ENCODE assay signal across 19 cellular contexts in genomic region chr19:2142173-2142829, GRCh38. TPM values are rescaled to one million over a fixed set of nuclear protein-coding genes. Genes with fewer than 3 reads are reported as not detected.
A peak's percentile ranks its signal among the peaks of the same experiment; 100 is the strongest.
DNase-seq lines count a peak whose midpoint lies in the region; ATAC-seq, FAIRE-seq and TF ChIP-seq lines count a peak whose summit lies in the region.
"Had no signal": no experiment of that assay in that cellular context is flagged by ENCODE, and none has a peak within 500 bp of the region (broad histone marks: within the 10 kb centered on the region; RNA-seq: fewer than 3 reads in every experiment).

No MANE protein-coding gene starts in this region.

- no peak overlapping the region for H2AFZ ChIP-seq in H1 (ENCODE audit: low read length)
- no peak overlapping the region for H2AFZ ChIP-seq in neuronal stem cell (ENCODE audit: low read length)

- WGBS in H1 (ENCODE audit: extremely low coverage in 1 of 2, insufficient coverage in 1 of 2, insufficient read length in 1 of 2, insufficient replicate concordance in 2 of 2, low coverage in 1 of 2, low lambda C conversion rate in 2 of 2, missing lambda C conversion rate in 1 of 2), 2 experiments = 96% methylated on average over 14 of the region's 15 CpGs; no CpG with 5 or more reads in 1 of the 2 experiments
- no CpG with 5 or more reads among the region's 15 CpGs for whole genome bisulfite sequencing in neuronal stem cell (ENCODE audit: extremely low coverage in 2 of 2, insufficient read length in 2 of 2, insufficient replicate concordance in 1 of 2), 2 donors
- 92 to 95% methylated on average over 13 to 14 of the region's 15 CpGs for WGBS in esophagus squamous epithelium, 2 donors

- no peak for FAIRE-seq in H1 (lab: Jason Lieb, UNC)
- FAIRE-seq: A549 had no signal

- H2BK5ac ChIP-seq in H1 (ENCODE audit: low read depth, low read length) = no peak overlapping the region
- no peak overlapping the region for H2BK5ac ChIP-seq in neuronal stem cell (ENCODE audit: low read length)

- ATAC-seq in Right ventricle myocardium inferior (no peak), left cardiac atrium (no peak)
- ATAC-seq: A549 had no signal

- H3K14ac ChIP-seq in H1 (ENCODE audit: insufficient read length) (no peak overlapping the region), neuronal stem cell (ENCODE audit: low read length) (peak overlapping the region; percentile 4)

- H2AK5ac ChIP-seq in H1 (ENCODE audit: low read depth, low read length) = no peak overlapping the region
- H2AK5ac ChIP-seq in neuronal stem cell (ENCODE audit: low read depth, low read length) = no peak overlapping the region

- no peak overlapping the region for H3K56ac ChIP-seq in H1 (replicated peaks; ENCODE audit: insufficient read length, low read depth, low read length)

- H4K20me1 ChIP-seq in H1 (replicated peaks in 1 of 2; ENCODE audit: control insufficient read depth in 1 of 2, insufficient read depth in 2 of 2, low read length in 2 of 2) = peaks cover 33 to 40% of the 10 kb centered on the region in 2 experiments

- H3K4me3 ChIP-seq in H1 (ENCODE audit: extremely low read depth in 1 of 4, insufficient read depth in 2 of 4, low read depth in 3 of 4, low read length in 4 of 4) (no peak overlapping the region), neuronal stem cell (ENCODE audit: low read length in 2 of 2) (no peak overlapping the region), esophagus squamous epithelium (no peak overlapping the region)
- H3K4me3 ChIP-seq: A549, BLaER1 had no signal

- H3K79me1 ChIP-seq in H1 (ENCODE audit: low read depth, low read length) (peaks cover 6% of the 10 kb centered on the region), neuronal stem cell (ENCODE audit: low read depth, low read length) (peaks cover 25% of the 10 kb centered on the region)

- no peak overlapping the region for H3K27ac ChIP-seq in H1 (ENCODE audit: low read depth, low read length)
- no peak overlapping the region for H3K27ac ChIP-seq in neuronal stem cell (replicated peaks; ENCODE audit: low read length)
- H3K27ac ChIP-seq in esophagus squamous epithelium = no peak overlapping the region
- H3K27ac ChIP-seq: 22Rv1, A549, BLaER1, HL-60 had no signal

- H2BK15ac ChIP-seq in H1 (ENCODE audit: low read length) (no peak overlapping the region), neuronal stem cell (ENCODE audit: low read length) (no peak overlapping the region)

- H3K23ac ChIP-seq in H1 (ENCODE audit: insufficient read length) = no peak overlapping the region
- H3K23ac ChIP-seq in neuronal stem cell (ENCODE audit: low read depth, low read length, poor library complexity) = no peak overlapping the region

- H3K4ac ChIP-seq in H1 (replicated peaks; ENCODE audit: insufficient read length, low read depth, low read length) (no peak overlapping the region), neuronal stem cell (ENCODE audit: low read length) (no peak overlapping the region)

- H4K5ac ChIP-seq in H1 (ENCODE audit: insufficient read length, low read depth, low read length) = no peak overlapping the region

- H4K91ac ChIP-seq in H1 (replicated peaks; ENCODE audit: insufficient read length, low read length) (no peak overlapping the region), neuronal stem cell (ENCODE audit: low read depth, low read length, poor library complexity) (no peak overlapping the region)

- H4K8ac ChIP-seq in H1 (ENCODE audit: extremely low read depth, insufficient read depth, low read length) (no peak overlapping the region), neuronal stem cell (ENCODE audit: low read depth, low read length) (no peak overlapping the region)

- TF ChIP-seq EP300 in H1 (IDR thresholded peaks at IDR 0.05; ENCODE audit: borderline replicate concordance in 1 of 2, low read depth in 2 of 2, low read length in 2 of 2) = no peak

- no peak for TF ChIP-seq RAD21 in H1 (IDR thresholded peaks at IDR 0.05 in 1 of 2, conservative IDR thresholded peaks at IDR 0.05 in 1 of 2; ENCODE audit: low read depth in 2 of 2, low read length in 2 of 2)

- peaks cover 0 to 2% (median 0%) of the 10 kb centered on the region in 4 experiments; a peak in 1 of 7 replicates for H3K4me1 ChIP-seq in H1 (replicated peaks in 1 of 4; ENCODE audit: control insufficient read depth in 3 of 4, insufficient read depth in 4 of 4, low read length in 3 of 4)
- peaks cover 2 to 7% of the 10 kb centered on the region in 2 donors for H3K4me1 ChIP-seq in neuronal stem cell (ENCODE audit: control insufficient read depth in 2 of 2, insufficient read depth in 1 of 2, low read depth in 1 of 2, low read length in 2 of 2)
- H3K4me1 ChIP-seq in esophagus squamous epithelium = peaks cover 0 to 22% (median 4%) of the 10 kb centered on the region in 3 donors
- H3K4me1 ChIP-seq: A549 had no signal

- peak; percentile 25 for DNase-seq in Right ventricle myocardium inferior (ENCODE audit: missing footprints)
- no peak for DNase-seq in left cardiac atrium
- no peak for DNase-seq in H1 (ENCODE audit: low read depth in 1 of 2, low spot score in 2 of 2)
- no peak for DNase-seq in neuronal stem cell (ENCODE audit: low spot score)
- no peak for DNase-seq in esophagus squamous epithelium (lab: John Stamatoyannopoulos, UW)
- DNase-seq in stimulated activated CD4-positive, alpha-beta T cell treated with anti-CD3 and anti-CD28 coated beads, Interleukin-4, amount 100 ng/mL, for 4 hours = no peak
- no peak for DNase-seq in Ammon's horn (ENCODE audit: low spot score)
- DNase-seq: AML-193; CD4-positive, alpha-beta memory T cell; DMS79 treated with DMSO at 0.1 percent for 48 hours; GF-D8; GOT3; H9; IMR-90; KBM-7 had no signal

- TF ChIP-seq POLR2A in H1 (IDR thresholded peaks at IDR 0.05; ENCODE audit: control extremely low read depth in 1 of 2, low read depth in 2 of 2, low read length in 2 of 2) (no peak), esophagus squamous epithelium (IDR thresholded peaks at IDR 0.05) (no peak)

- H3K18ac ChIP-seq in H1 (ENCODE audit: extremely low read depth, low read length) (no peak overlapping the region), neuronal stem cell (ENCODE audit: low read length) (no peak overlapping the region)

- H2BK12ac ChIP-seq in H1 (ENCODE audit: low read depth, low read length) = no peak overlapping the region
- no peak overlapping the region for H2BK12ac ChIP-seq in neuronal stem cell (ENCODE audit: low read length)

- H3K9ac ChIP-seq in H1 (replicated peaks in 1 of 4; ENCODE audit: extremely low read depth in 1 of 4, low read depth in 3 of 4, low read length in 3 of 4) (no peak overlapping the region), neuronal stem cell (ENCODE audit: low read depth, low read length, poor library complexity) (no peak overlapping the region)
- H3K9ac ChIP-seq: BLaER1 had no signal

- H3K23me2 ChIP-seq in H1 (ENCODE audit: low read depth, low read length) = no peaks in the 10 kb centered on the region

- H3K27me3 ChIP-seq in H1 (replicated peaks in 1 of 4; ENCODE audit: control insufficient read depth in 3 of 4, extremely low read depth in 1 of 4, insufficient read depth in 3 of 4, low read length in 3 of 4) (no peaks in the 10 kb centered on the region; a peak in 1 of 7 replicates), neuronal stem cell (ENCODE audit: control insufficient read depth in 3 of 3, insufficient read depth in 3 of 3, low read depth in 1 of 3, low read length in 3 of 3) (no peaks in the 10 kb centered on the region), esophagus squamous epithelium (no peaks in the 10 kb centered on the region)
- H3K27me3 ChIP-seq: BLaER1 had no signal

- intact Hi-C loops in Right ventricle myocardium inferior (cut with DNase I) (no loop called here), left cardiac atrium (cut with DNase I) (no loop called here), esophagus squamous epithelium (cut with DNase I) (no loop called here)

- H3K9me3 ChIP-seq in H1 (ENCODE audit: insufficient read depth in 2 of 2, low read depth in 1 of 2, low read length in 1 of 2) (no peaks in the 10 kb centered on the region), neuronal stem cell (replicated peaks in 1 of 2; ENCODE audit: control insufficient read depth in 2 of 2, insufficient read depth in 1 of 2, low read depth in 1 of 2, low read length in 2 of 2) (peaks cover 0 to 2% of the 10 kb centered on the region in 2 donors), esophagus squamous epithelium (no peaks in the 10 kb centered on the region)
- H3K9me3 ChIP-seq: A549, BLaER1 had no signal

- CTCF ChIA-PET in H1 (lab: Charles Lee; ENCODE audit: partially characterized antibody) = interaction anchor here (0.6 to 1.3 kb wide), 4 partner anchors 9 to 140 kb away, joined by 3 to 4 read pairs (median 3); no protein-coding TSS in a partner anchor

- peaks cover 7 to 16% (median 8%) of the 10 kb centered on the region in 4 experiments; a peak in 5 of 8 replicates for H3K36me3 ChIP-seq in H1 (ENCODE audit: control insufficient read depth in 2 of 4, insufficient read depth in 4 of 4, low read length in 3 of 4)
- peaks cover 25 to 66% of the 10 kb centered on the region in 2 donors for H3K36me3 ChIP-seq in neuronal stem cell (replicated peaks in 1 of 2; ENCODE audit: control insufficient read depth in 2 of 2, insufficient read depth in 2 of 2, low read length in 2 of 2)
- H3K36me3 ChIP-seq in esophagus squamous epithelium = peaks cover 7 to 66% (median 9%) of the 10 kb centered on the region in 3 donors

- peaks cover 28 to 92% of the 10 kb centered on the region in 2 experiments for H3K79me2 ChIP-seq in H1 (ENCODE audit: control insufficient read depth in 1 of 2, insufficient read depth in 2 of 2, low read length in 2 of 2)

- H2BK120ac ChIP-seq in H1 (replicated peaks; ENCODE audit: low read depth, low read length) = no peak overlapping the region
- H2BK120ac ChIP-seq in neuronal stem cell (ENCODE audit: low read depth, low read length) = no peak overlapping the region

- TF ChIP-seq CTCF in H1 (IDR thresholded peaks at IDR 0.05; ENCODE audit: control extremely low read depth in 1 of 3, insufficient read depth in 1 of 3, low read depth in 1 of 3, low read length in 3 of 3) = no peak
- TF ChIP-seq CTCF in esophagus squamous epithelium (IDR thresholded peaks at IDR 0.05) = no peak

- no peak overlapping the region for H2BK20ac ChIP-seq in H1 (ENCODE audit: low read length)

- H3K4me2 ChIP-seq in H1 (ENCODE audit: insufficient read depth in 1 of 2, low read depth in 2 of 2, low read length in 2 of 2) = no peak overlapping the region
- no peak overlapping the region for H3K4me2 ChIP-seq in neuronal stem cell (ENCODE audit: insufficient read depth, low read length, poor library complexity, severe bottlenecking)
- H3K4me2 ChIP-seq: A549 had no signal

- POLR2A ChIA-PET in H1 (lab: Charles Lee; ENCODE audit: partially characterized antibody) = no interaction called here

RNA-seq across cellular contexts. Expression of gene AP3D1, which starts 9.1 kb away (rescaled TPM):
- total RNA-seq in Right ventricle myocardium inferior (71.8 TPM), left cardiac atrium (100 to 1,000 TPM in 1 of 2 donors, 10 to 100 TPM in 1; 80.6 to 128 TPM), esophagus squamous epithelium (10 to 100 TPM; 47.7 to 99.9 (median 71.8) TPM)
- 174 and 184 TPM in 2 replicates for total RNA-seq in H1 (2021; fragmentation: NEBNext Ultra II Directional; extraction: Animal tissue kit (Norgen Biotek cat#: 25700))
- polyA plus RNA-seq in H1 (2011; rRNA removed) = 161 and 227 TPM in 2 replicates
- polyA plus RNA-seq in H1 (2011; cell fraction: cytosol; rRNA removed) = 140 TPM
- polyA plus RNA-seq in H1 (2011; cell fraction: nucleus; rRNA removed) = 430 TPM
- 183 to 246 TPM (median 225 TPM) in 4 replicates for polyA plus RNA-seq in H1 (2012, experiment 1 of 2)
- 177 TPM for polyA plus RNA-seq in H1 (2012, experiment 2 of 2)
- 94.5 TPM for polyA plus RNA-seq in H1 (2013, experiment 1 of 2)
- 89.2 TPM for polyA plus RNA-seq in H1 (2013, experiment 2 of 2)
- polyA minus RNA-seq in H1 (2011; rRNA and poly(A)+ RNA removed) = 225 and 237 TPM in 2 replicates
- 139 TPM for polyA minus RNA-seq in H1 (2011; cell fraction: cytosol; rRNA and poly(A)+ RNA removed)
- polyA minus RNA-seq in H1 (2011; cell fraction: nucleus; rRNA and poly(A)+ RNA removed) = 125 TPM
- 60.6 TPM for polyA plus RNA-seq in neuronal stem cell (2013, experiment 1 of 2)
- polyA plus RNA-seq in neuronal stem cell (2013, experiment 2 of 2) = 60.3 TPM

RNA-seq across cellular contexts. Expression of gene DOT1L, which starts 21.4 kb away (rescaled TPM):
- total RNA-seq in Right ventricle myocardium inferior (9.7 TPM), left cardiac atrium (10 to 100 TPM in 1 of 2 donors, 1 to 10 TPM in 1; 9.8 to 16.2 TPM), esophagus squamous epithelium (10 to 100 TPM in 3 of 4 donors, 1 to 10 TPM in 1; 8.5 to 24.4 (median 17.0) TPM)
- total RNA-seq in H1 (2021; fragmentation: NEBNext Ultra II Directional; extraction: Animal tissue kit (Norgen Biotek cat#: 25700)) = 74.8 and 76.3 TPM in 2 replicates
- 17.5 and 39.8 TPM in 2 replicates for polyA plus RNA-seq in H1 (2011; rRNA removed)
- polyA plus RNA-seq in H1 (2011; cell fraction: cytosol; rRNA removed) = 28.6 TPM
- 232 TPM for polyA plus RNA-seq in H1 (2011; cell fraction: nucleus; rRNA removed)
- 37.0 to 51.6 TPM (median 48.5 TPM) in 4 replicates for polyA plus RNA-seq in H1 (2012, experiment 1 of 2)
- 26.6 TPM for polyA plus RNA-seq in H1 (2012, experiment 2 of 2)
- 36.4 TPM for polyA plus RNA-seq in H1 (2013, experiment 1 of 2)
- polyA plus RNA-seq in H1 (2013, experiment 2 of 2) = 32.3 TPM
- polyA minus RNA-seq in H1 (2011; rRNA and poly(A)+ RNA removed) = 16.0 and 21.9 TPM in 2 replicates
- polyA minus RNA-seq in H1 (2011; cell fraction: cytosol; rRNA and poly(A)+ RNA removed) = 24.8 TPM
- 49.1 TPM for polyA minus RNA-seq in H1 (2011; cell fraction: nucleus; rRNA and poly(A)+ RNA removed)
- 38.2 TPM for polyA plus RNA-seq in neuronal stem cell (2013, experiment 1 of 2)
- polyA plus RNA-seq in neuronal stem cell (2013, experiment 2 of 2) = 38.1 TPM

RNA-seq across cellular contexts. Expression of gene IZUMO4, which starts 45.6 kb away (rescaled TPM):
- total RNA-seq in Right ventricle myocardium inferior (1.4 TPM), left cardiac atrium (1 to 10 TPM in 1 of 2 donors, under 1 TPM in 1; 0.89 to 2.3 TPM), esophagus squamous epithelium (10 to 100 TPM in 1 of 4 donors, 1 to 10 TPM in 2, not detected in 1; 3.0 to 11.4 (median 3.2) TPM)
- total RNA-seq in H1 (2021; fragmentation: NEBNext Ultra II Directional; extraction: Animal tissue kit (Norgen Biotek cat#: 25700)) = 1.3 and 1.8 TPM in 2 replicates
- polyA plus RNA-seq in H1 (2011; rRNA removed) = 1.9 and 2.3 TPM in 2 replicates
- 2.3 TPM for polyA plus RNA-seq in H1 (2011; cell fraction: cytosol; rRNA removed)
- 12.4 TPM for polyA plus RNA-seq in H1 (2011; cell fraction: nucleus; rRNA removed)
- polyA plus RNA-seq in H1 (2012, experiment 1 of 2) = 0.54 to 2.7 TPM (median 2.0 TPM) in 4 replicates
- 1.1 TPM for polyA plus RNA-seq in H1 (2012, experiment 2 of 2)
- polyA plus RNA-seq in H1 (2013, experiment 1 of 2) = 0.95 TPM
- polyA plus RNA-seq in H1 (2013, experiment 2 of 2) = 0.75 TPM
- 0.47 TPM in 1 of 2 replicates, not detected in the other for polyA minus RNA-seq in H1 (2011; rRNA and poly(A)+ RNA removed)
- 1.5 TPM for polyA minus RNA-seq in H1 (2011; cell fraction: cytosol; rRNA and poly(A)+ RNA removed)
- 2.4 TPM for polyA minus RNA-seq in H1 (2011; cell fraction: nucleus; rRNA and poly(A)+ RNA removed)
- 2.5 TPM for polyA plus RNA-seq in neuronal stem cell (2013, experiment 1 of 2)
- polyA plus RNA-seq in neuronal stem cell (2013, experiment 2 of 2) = 2.3 TPM

RNA-seq across cellular contexts. Expression of gene MOB3A, which starts 46.2 kb away (rescaled TPM):
- total RNA-seq in Right ventricle myocardium inferior (14.3 TPM), left cardiac atrium (10 to 100 TPM; 24.9 to 28.6 TPM), esophagus squamous epithelium (10 to 100 TPM; 22.9 to 26.9 (median 23.6) TPM)
- 9.2 and 9.8 TPM in 2 replicates for total RNA-seq in H1 (2021; fragmentation: NEBNext Ultra II Directional; extraction: Animal tissue kit (Norgen Biotek cat#: 25700))
- 9.6 and 10.2 TPM in 2 replicates for polyA plus RNA-seq in H1 (2011; rRNA removed)
- polyA plus RNA-seq in H1 (2011; cell fraction: cytosol; rRNA removed) = 5.2 TPM
- polyA plus RNA-seq in H1 (2011; cell fraction: nucleus; rRNA removed) = 8.1 TPM
- polyA plus RNA-seq in H1 (2012, experiment 1 of 2) = 5.2 to 7.4 TPM (median 7.0 TPM) in 4 replicates
- polyA plus RNA-seq in H1 (2012, experiment 2 of 2) = 5.2 TPM
- polyA plus RNA-seq in H1 (2013, experiment 1 of 2) = 7.2 TPM
- 7.5 TPM for polyA plus RNA-seq in H1 (2013, experiment 2 of 2)
- polyA minus RNA-seq in H1 (2011; rRNA and poly(A)+ RNA removed) = 6.6 and 8.8 TPM in 2 replicates
- 7.0 TPM for polyA minus RNA-seq in H1 (2011; cell fraction: cytosol; rRNA and poly(A)+ RNA removed)
- 3.3 TPM for polyA minus RNA-seq in H1 (2011; cell fraction: nucleus; rRNA and poly(A)+ RNA removed)
- polyA plus RNA-seq in neuronal stem cell (2013, experiment 1 of 2) = 15.6 TPM
- 16.1 TPM for polyA plus RNA-seq in neuronal stem cell (2013, experiment 2 of 2)
